In genomic region chr16:27205436-27206065, GRCh38 we compare ENCODE assay signal across 15 cellular contexts.
"Had no signal": no experiment of that assay in that cellular context is flagged by ENCODE, and none has a peak within 500 bp of the region (broad histone marks: within the 10 kb centered on the region; RNA-seq: fewer than 3 reads in every experiment).

No MANE protein-coding gene starts in this region.

- H3K9me3 ChIP-seq: lower lobe of right lung, neutrophil, right atrium auricular region, tibial nerve, vagina had no signal

- H3K27ac ChIP-seq: epithelial cell of prostate, tibial nerve, vagina had no signal

- ATAC-seq: activated T-helper 17 cell treated with anti-CD3 and anti-CD28 coated beads, Interleukin-2, amount 50 U/mL, for 72 hours; lower lobe of right lung; naive thymus-derived CD4-positive, alpha-beta T cell; stimulated activated memory B cell treated with anti-CD40 and anti-IgM and Interleukin-4, amounts not matched to agents 10 μg/mL and 1 μg/mL and 100 μg/mL, for 72 hours had no signal

- H3K4me3 Mint-ChIP-seq: activated T-helper 17 cell treated with anti-CD3 and anti-CD28 coated beads, Interleukin-2, amount 50 U/mL, for 72 hours; stimulated activated memory B cell treated with anti-CD40 and anti-IgM and Interleukin-4, amounts not matched to agents 10 μg/mL and 1 μg/mL and 100 μg/mL, for 72 hours had no signal

- H3K27me3 ChIP-seq: neutrophil, right atrium auricular region, tibial nerve, vagina had no signal

- H3K27me3 Mint-ChIP-seq: activated naive CD4-positive, alpha-beta T cell treated with anti-CD3 and anti-CD28 coated beads, Interleukin-2, amount 50 U/mL, for 24 hours; activated T-helper 17 cell treated with anti-CD3 and anti-CD28 coated beads, Interleukin-2, amount 50 U/mL, for 72 hours; stimulated activated memory B cell treated with anti-CD40 and anti-IgM and Interleukin-4, amounts not matched to agents 10 μg/mL and 1 μg/mL and 100 μg/mL, for 72 hours had no signal

- DNase-seq: activated CD4-positive, alpha-beta T cell treated with anti-CD3 and anti-CD28 coated beads for 48 hours; activated T-cell treated with anti-CD3 and anti-CD28 coated beads for 4 hours; effector memory CD4-positive, alpha-beta T cell; hypothalamus; lower lobe of right lung; naive thymus-derived CD4-positive, alpha-beta T cell had no signal

- H3K4me3 ChIP-seq: right atrium auricular region, smooth muscle cell, tibial nerve had no signal

- H3K27ac Mint-ChIP-seq: activated naive CD4-positive, alpha-beta T cell treated with anti-CD3 and anti-CD28 coated beads, Interleukin-2, amount 50 U/mL, for 24 hours; activated T-helper 17 cell treated with anti-CD3 and anti-CD28 coated beads, Interleukin-2, amount 50 U/mL, for 72 hours; stimulated activated memory B cell treated with anti-CD40 and anti-IgM and Interleukin-4, amounts not matched to agents 10 μg/mL and 1 μg/mL and 100 μg/mL, for 72 hours had no signal

- H3K9me3 Mint-ChIP-seq: activated naive CD4-positive, alpha-beta T cell treated with anti-CD3 and anti-CD28 coated beads, Interleukin-2, amount 50 U/mL, for 24 hours; activated T-helper 17 cell treated with anti-CD3 and anti-CD28 coated beads, Interleukin-2, amount 50 U/mL, for 72 hours; stimulated activated memory B cell treated with anti-CD40 and anti-IgM and Interleukin-4, amounts not matched to agents 10 μg/mL and 1 μg/mL and 100 μg/mL, for 72 hours had no signal
